8 cellular contexts compared by ENCODE assay signal in the genomic region with DNA sequence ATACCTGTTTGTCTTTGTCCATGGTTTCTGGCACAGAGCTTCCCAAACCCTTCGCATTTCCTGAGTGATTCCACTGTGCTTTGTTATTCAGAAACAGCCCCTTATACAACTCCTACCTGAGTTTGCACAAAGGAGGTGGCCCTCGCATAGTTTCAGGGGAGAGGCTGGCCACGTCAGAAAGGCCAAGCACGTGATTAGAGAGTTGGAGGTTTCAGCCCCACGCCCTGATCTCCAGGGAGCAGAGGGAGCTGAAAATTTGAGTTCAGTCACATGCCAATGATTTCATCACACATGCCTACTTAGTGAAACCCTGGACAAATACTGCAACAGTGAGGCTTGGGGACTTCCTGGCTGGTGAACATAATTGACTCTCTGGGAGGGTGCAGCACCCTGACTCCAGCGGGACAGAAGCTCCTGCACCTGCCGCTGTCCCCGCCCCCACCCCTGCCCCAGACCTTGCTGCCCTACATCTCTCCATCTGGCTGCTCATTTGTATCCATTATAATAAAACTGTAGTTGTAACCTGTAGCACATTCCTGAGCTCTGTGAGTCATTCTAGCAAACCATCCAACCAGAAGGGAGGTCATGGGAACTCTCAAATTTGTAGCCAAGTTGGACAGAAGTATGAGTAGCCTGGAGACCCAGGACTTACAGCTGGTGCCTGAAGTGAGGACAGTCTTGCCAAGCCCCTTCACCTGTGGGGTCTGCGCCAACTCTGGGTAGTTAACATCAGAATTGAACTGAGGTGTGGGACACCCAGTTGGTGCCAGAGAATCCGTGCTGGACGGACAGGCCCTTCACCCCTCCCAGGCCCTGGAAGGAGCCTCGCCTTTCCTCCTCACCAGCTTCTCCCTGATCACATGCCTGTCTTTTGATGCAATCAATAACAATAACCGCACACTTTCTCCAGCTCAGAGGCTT.
A peak's percentile ranks its signal among the peaks of the same experiment; 100 is the strongest.
DNase-seq lines count a peak whose midpoint lies in the region; ATAC-seq and TF ChIP-seq lines count a peak whose summit lies in the region.

No MANE protein-coding gene starts in this region.

- peaks cover 39% of the 10 kb centered on the region for H3K4me1 ChIP-seq in GM23248 (ENCODE audit: insufficient read depth)
- peaks cover 49% of the 10 kb centered on the region for H3K4me1 ChIP-seq in PC-9 (replicated peaks; ENCODE audit: insufficient read depth)
- H3K4me1 ChIP-seq in psoas muscle, result peaks cover 12% of the 10 kb centered on the region
- peaks cover 8% of the 10 kb centered on the region for H3K4me1 ChIP-seq in CD4-positive, alpha-beta memory T cell (ENCODE audit: insufficient read depth, low read length)
- no peaks in the 10 kb centered on the region for H3K4me1 ChIP-seq in effector memory CD4-positive, alpha-beta T cell (ENCODE audit: control insufficient read depth, insufficient read depth, low read length, poor library complexity, severe bottlenecking)

- no peak overlapping the region for H3K4me3 Mint-ChIP-seq in CD4-positive, alpha-beta memory T cell

- peaks cover 0 to 9% (median 6%) of the 10 kb centered on the region in 4 donors for H3K4me1 Mint-ChIP-seq in CD4-positive, alpha-beta memory T cell

- intact Hi-C loops in PC-9 (cut with micrococcal nuclease; ENCODE audit: unreplicated experiment) (loop anchor here (1.0 to 10.0 kb wide), 4 partner anchors 18 to 165 kb away; no protein-coding TSS in a partner anchor), psoas muscle (cut with DNase I) (no loop called here)
- intact Hi-C loops in CD4-positive, alpha-beta memory T cell (cut with micrococcal nuclease), result no loop called here

- H3K27ac ChIP-seq in GM23248, result peak overlapping the region; percentile 76
- peak overlapping the region; percentile 100 for H3K27ac ChIP-seq in PC-9
- H3K27ac ChIP-seq in psoas muscle, result peak overlapping the region; percentile 55
- H3K27ac ChIP-seq in CD4-positive, alpha-beta memory T cell (ENCODE audit: low read depth, low read length), result no peak overlapping the region
- no peak overlapping the region for H3K27ac ChIP-seq in effector memory CD4-positive, alpha-beta T cell (ENCODE audit: insufficient read depth, low read length, poor library complexity, severe bottlenecking)

- TSS peak; percentile 95 for BruUV-seq in PC-9 (replicated peaks; lab: Mats Ljungman, UMichigan)

- no peaks in the 10 kb centered on the region for H3K9me3 Mint-ChIP-seq in CD4-positive, alpha-beta memory T cell

- ATAC-seq in psoas muscle, result peak; percentile 77 to 91 (median 81)

- H3K9me3 ChIP-seq in GM23248 (ENCODE audit: low read depth), result no peaks in the 10 kb centered on the region
- H3K9me3 ChIP-seq in PC-9 (ENCODE audit: insufficient read depth, low read depth), result no peaks in the 10 kb centered on the region
- H3K9me3 ChIP-seq in psoas muscle, result no peaks in the 10 kb centered on the region
- H3K9me3 ChIP-seq in CD4-positive, alpha-beta memory T cell (ENCODE audit: control insufficient read depth in 1 of 2, low read length in 2 of 2), result no peaks in the 10 kb centered on the region
- H3K9me3 ChIP-seq in effector memory CD4-positive, alpha-beta T cell (ENCODE audit: control insufficient read depth, low read length), result no peaks in the 10 kb centered on the region

- H2AFZ ChIP-seq in GM23248, result peak overlapping the region; percentile 31; the same call in 1 of the 2 replicates
- H2AFZ ChIP-seq in PC-9, result no peak overlapping the region

- no peaks in the 10 kb centered on the region for H4K20me1 ChIP-seq in GM23248 (ENCODE audit: insufficient read depth)
- no peaks in the 10 kb centered on the region for H4K20me1 ChIP-seq in PC-9 (ENCODE audit: insufficient read depth)

- no peaks in the 10 kb centered on the region for H3K27me3 Mint-ChIP-seq in CD4-positive, alpha-beta memory T cell

- in situ Hi-C loops in GM23248 (cut with MboI), result loop anchor here (25.0 kb wide), 1 partner anchor 172 kb away; no protein-coding TSS in a partner anchor

- H3F3A ChIP-seq in GM23248 (ENCODE audit: insufficient read depth) (peaks cover 46% of the 10 kb centered on the region), PC-9 (ENCODE audit: insufficient read depth, low read depth) (peaks cover 34% of the 10 kb centered on the region)

- no peaks in the 10 kb centered on the region for H3K27me3 ChIP-seq in GM23248 (replicated peaks; ENCODE audit: insufficient read depth)
- no peaks in the 10 kb centered on the region for H3K27me3 ChIP-seq in PC-9 (ENCODE audit: insufficient read depth, low read depth)
- H3K27me3 ChIP-seq in psoas muscle (ENCODE audit: insufficient read depth in 3 of 3, low read length in 2 of 3), result no peaks in the 10 kb centered on the region
- H3K27me3 ChIP-seq in CD4-positive, alpha-beta memory T cell (ENCODE audit: insufficient read depth, low read length), result no peaks in the 10 kb centered on the region
- no peaks in the 10 kb centered on the region for H3K27me3 ChIP-seq in effector memory CD4-positive, alpha-beta T cell (replicated peaks; ENCODE audit: control insufficient read depth, insufficient read depth, low read length, poor library complexity, severe bottlenecking)

- H3K27ac Mint-ChIP-seq in CD4-positive, alpha-beta memory T cell, result no peak overlapping the region

- no peak for TF ChIP-seq CTCF in PC-9 (conservative IDR thresholded peaks at IDR 0.05)
- no peak for TF ChIP-seq CTCF in fibroblast of pulmonary artery (IDR thresholded peaks at IDR 0.05; ENCODE audit: low read length, missing control alignments)
- no peak for TF ChIP-seq CTCF in psoas muscle (IDR thresholded peaks at IDR 0.05)

- H3K79me2 ChIP-seq in GM23248 (ENCODE audit: insufficient read depth) (no peaks in the 10 kb centered on the region), PC-9 (ENCODE audit: low read depth) (no peaks in the 10 kb centered on the region)

- CTCF ChIA-PET in PC-9 (lab: Charles Lee), result interaction anchor here (0.6 kb wide), 1 partner anchor 47 kb away, joined by 3 read pairs; no protein-coding TSS in a partner anchor
- CTCF ChIA-PET in CD4-positive, alpha-beta memory T cell (lab: Charles Lee; ENCODE audit: partially characterized antibody), result no interaction called here

- POLR2A ChIA-PET in PC-9 (lab: Charles Lee; ENCODE audit: unreplicated experiment), result interaction anchor here (0.6 to 1.3 kb wide), 3 partner anchors 41 to 365 kb away, joined by 3 to 35 read pairs (median 26); no protein-coding TSS in a partner anchor
- POLR2A ChIA-PET in CD4-positive, alpha-beta memory T cell (lab: Charles Lee; ENCODE audit: partially characterized antibody), result no interaction called here

- H3K9me2 ChIP-seq in GM23248 (ENCODE audit: insufficient read depth), result no peaks in the 10 kb centered on the region
- no peaks in the 10 kb centered on the region for H3K9me2 ChIP-seq in PC-9 (ENCODE audit: insufficient read depth)

- H3K4me2 ChIP-seq in GM23248 (ENCODE audit: unreplicated experiment) (peak overlapping the region; percentile 12), PC-9 (peak overlapping the region; percentile 82)

- no peaks in the 10 kb centered on the region for H3K36me3 Mint-ChIP-seq in CD4-positive, alpha-beta memory T cell

- H3K4me3 ChIP-seq in GM23248 (no peak overlapping the region), PC-9 (peak overlapping the region; percentile 35; the same call in 1 of the 2 replicates), fibroblast of pulmonary artery (replicated peaks; ENCODE audit: low read depth, low read length) (no peak overlapping the region), psoas muscle (no peak overlapping the region)
- H3K4me3 ChIP-seq in CD4-positive, alpha-beta memory T cell (ENCODE audit: low read length in 2 of 2), result no peak overlapping the region
- H3K4me3 ChIP-seq in effector memory CD4-positive, alpha-beta T cell (ENCODE audit: insufficient read depth, low read depth, low read length, poor library complexity, severe bottlenecking), result no peak overlapping the region

- DNase-seq in GM23248 (peak; percentile 92), PC-9 (peak; percentile 90 to 99), fibroblast of pulmonary artery (ENCODE audit: low read depth) (peak; percentile 86), psoas muscle (peak; percentile 74 to 82), pons (ENCODE audit: low spot score) (no peak), retina (no peak)
- no peak for DNase-seq in CD4-positive, alpha-beta memory T cell
- DNase-seq in effector memory CD4-positive, alpha-beta T cell, result no peak

- 35 to 46% methylated on average over 12 to 13 of the region's 13 CpGs for WGBS in GM23248 (ENCODE audit: low coverage in 1 of 2, low lambda C conversion rate in 2 of 2, missing lambda C conversion rate in 2 of 2), 2 experiments
- WGBS in psoas muscle, 3 donors, result 53 to 71% (median 61%) methylated on average over 13 of the region's 13 CpGs

- peak overlapping the region; percentile 48 for H3K9ac ChIP-seq in GM23248

- no peaks in the 10 kb centered on the region for H3K36me3 ChIP-seq in GM23248 (ENCODE audit: low read depth)
- no peaks in the 10 kb centered on the region for H3K36me3 ChIP-seq in PC-9 (ENCODE audit: low read depth)
- H3K36me3 ChIP-seq in psoas muscle (ENCODE audit: insufficient read depth in 1 of 2, low read depth in 1 of 2), result no peaks in the 10 kb centered on the region
- H3K36me3 ChIP-seq in CD4-positive, alpha-beta memory T cell (ENCODE audit: insufficient read depth, low read length), result no peaks in the 10 kb centered on the region
- H3K36me3 ChIP-seq in effector memory CD4-positive, alpha-beta T cell (ENCODE audit: control insufficient read depth, insufficient read depth, low read length), result no peaks in the 10 kb centered on the region

Comparison
In these comparisons a context has a peak if more than half of its experiments do, and no peak if none do; other contexts are left out.
1. DNase-seq: peak in GM23248 (single experiment), PC-9 (2 of 2), fibroblast of pulmonary artery (single experiment) and psoas muscle (2 of 2); none in CD4-positive, alpha-beta memory T cell (0 of 5), pons (single experiment), effector memory CD4-positive, alpha-beta T cell (0 of 3) and retina (single experiment).
2. H3K27ac ChIP-seq: peak in GM23248 (single experiment), PC-9 (single experiment) and psoas muscle (single experiment); none in CD4-positive, alpha-beta memory T cell (single experiment) and effector memory CD4-positive, alpha-beta T cell (single experiment).